ENCODE assay signal across 8 cellular contexts in the genomic region with DNA sequence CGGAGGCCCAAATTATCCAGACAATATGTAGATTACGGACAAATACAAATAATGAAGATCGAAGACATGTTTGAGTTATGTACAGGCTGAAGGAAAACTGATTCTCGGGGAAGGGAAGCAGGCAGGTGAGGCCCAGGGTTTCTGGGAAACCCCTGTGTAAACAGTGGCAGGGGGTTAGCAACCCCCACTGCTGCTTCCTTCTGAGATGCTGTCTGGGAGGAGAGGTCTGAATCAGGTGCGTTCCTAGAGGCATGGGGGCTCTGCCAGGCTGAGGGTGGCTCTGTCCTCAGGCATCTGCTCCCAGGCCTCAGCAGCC. TPM values are rescaled to one million over a fixed set of nuclear protein-coding genes. Genes with fewer than 3 reads are reported as not detected.
DNase-seq lines count a peak whose midpoint lies in the region; ATAC-seq and TF ChIP-seq lines count a peak whose summit lies in the region.

No MANE protein-coding gene starts in this region.

- H3K27me3 Mint-ChIP-seq in activated T-cell treated with anti-CD3 and anti-CD28 coated beads, Interleukin-2, amount 50 U/mL, for 4 hours (ENCODE audit: low read depth), result peaks cover 3% of the 10 kb centered on the region

- no peaks in the 10 kb centered on the region for H3K9me3 ChIP-seq in adipocyte (ENCODE audit: control insufficient read depth, low read length)
- no peaks in the 10 kb centered on the region for H3K9me3 ChIP-seq in left lung
- H3K9me3 ChIP-seq in thymus (ENCODE audit: control insufficient read depth), result no peaks in the 10 kb centered on the region

- peaks cover 10% of the 10 kb centered on the region for H3K4me1 Mint-ChIP-seq in activated T-cell treated with anti-CD3 and anti-CD28 coated beads, Interleukin-2, amount 50 U/mL, for 4 hours (ENCODE audit: low read depth)

- H3K9ac ChIP-seq in adipocyte (ENCODE audit: low read length), result peak overlapping the region; percentile 77

- no peaks in the 10 kb centered on the region for H3K27me3 ChIP-seq in adipocyte (replicated peaks; ENCODE audit: control insufficient read depth, insufficient read depth, low read length)
- peaks cover 0 to 69% of the 10 kb centered on the region in 2 donors for H3K27me3 ChIP-seq in left lung
- H3K27me3 ChIP-seq in thymus (ENCODE audit: control insufficient read depth, insufficient read depth), result peaks cover 14% of the 10 kb centered on the region

- peak overlapping the region; percentile 37 to 73 for H3K27ac ChIP-seq in left lung
- no peak overlapping the region for H3K27ac ChIP-seq in thymus (ENCODE audit: low read depth)

- no peak for DNase-seq in activated T-cell treated with anti-CD3 and anti-CD28 coated beads, Interleukin-2, amount 50 U/mL, for 4 hours
- DNase-seq in activated T-cell treated with anti-CD3 and anti-CD28 coated beads, Interleukin-2, amount 50 U/mL, for 48 hours, result no peak
- no peak for DNase-seq in adipocyte (ENCODE audit: low read depth)
- DNase-seq in left lung, result no peak
- no peak for DNase-seq in germinal center (ENCODE audit: low spot score)
- DNase-seq in NCI-H1092 treated with DMSO at 0.1 percent for 48 hours (lab: John Stamatoyannopoulos, UW), result no peak

- peak overlapping the region; percentile 73 for H3K4me3 Mint-ChIP-seq in activated T-cell treated with anti-CD3 and anti-CD28 coated beads, Interleukin-2, amount 50 U/mL, for 4 hours

- H3K4me3 ChIP-seq in adipocyte (ENCODE audit: low read length) (peak overlapping the region; percentile 75), left lung (peak overlapping the region; percentile 32 to 36), thymus (ENCODE audit: low read length) (peak overlapping the region; percentile 43)

- intact Hi-C loops in left lung (cut with DNase I), result no loop called here

- H3K9me3 Mint-ChIP-seq in activated T-cell treated with anti-CD3 and anti-CD28 coated beads, Interleukin-2, amount 50 U/mL, for 4 hours, result no peaks in the 10 kb centered on the region

- H3K36me3 ChIP-seq in adipocyte (ENCODE audit: control insufficient read depth, insufficient read depth, low read length, severe bottlenecking) (no peaks in the 10 kb centered on the region), left lung (no peaks in the 10 kb centered on the region), thymus (ENCODE audit: control insufficient read depth, insufficient read depth) (no peaks in the 10 kb centered on the region)

- no peaks in the 10 kb centered on the region for H3K36me3 Mint-ChIP-seq in activated T-cell treated with anti-CD3 and anti-CD28 coated beads, Interleukin-2, amount 50 U/mL, for 4 hours (ENCODE audit: insufficient read depth)

- TF ChIP-seq CTCF in left lung (IDR thresholded peaks at IDR 0.05), result no peak

- peak in 1 of 2 donors; percentile 19 for ATAC-seq in activated T-cell treated with anti-CD3 and anti-CD28 coated beads, Interleukin-2, amount 50 U/mL, for 4 hours
- ATAC-seq in left lung (no peak), GM21381 (IDR thresholded peaks at IDR 0.05; ENCODE audit: unreplicated experiment) (no peak)

- WGBS in thymus, result 69% methylated on average over 5 of the region's 5 CpGs

- H3K4me1 ChIP-seq in adipocyte (ENCODE audit: control insufficient read depth, insufficient read depth, low read length) (peaks cover 5% of the 10 kb centered on the region), left lung (peaks cover 5 to 14% of the 10 kb centered on the region in 2 donors), thymus (ENCODE audit: control insufficient read depth, insufficient read depth, low read length) (peaks cover 3% of the 10 kb centered on the region)

RNA-seq across cellular contexts. Expression of a gene that starts 7.2 kb away (rescaled TPM):
- 1 to 10 TPM; 1.2 to 5.3 (median 2.3) TPM for total RNA-seq in activated T-cell treated with anti-CD3 and anti-CD28 coated beads, Interleukin-2, amount 50 U/mL, for 4 hours
- 10 to 100 TPM in 1 of 2 donors, 1 to 10 TPM in 1; 1.4 to 11.5 TPM for total RNA-seq in left lung
- polyA plus RNA-seq in thymus, result 1.6 TPM
